Comparison of ENCODE assay signal across 12 cellular contexts in genomic region chr10:15211464-15211979, GRCh38. TPM values are rescaled to one million over a fixed set of nuclear protein-coding genes. Genes with fewer than 3 reads are reported as not detected.
DNase-seq lines count a peak whose midpoint lies in the region; ATAC-seq, FAIRE-seq and TF ChIP-seq lines count a peak whose summit lies in the region.
"Had no signal": no experiment of that assay in that cellular context is flagged by ENCODE, and none has a peak within 500 bp of the region (broad histone marks: within the 10 kb centered on the region; RNA-seq: fewer than 3 reads in every experiment).

No MANE protein-coding gene starts in this region.

- no peak overlapping the region for H3K9ac ChIP-seq in adipocyte (ENCODE audit: low read length)

- TF ChIP-seq POLR2A in H54 (IDR thresholded peaks at IDR 0.05; ENCODE audit: low read depth, low read length) = no peak

- peaks cover 9% of the 10 kb centered on the region for H3K36me3 Mint-ChIP-seq in glutamatergic neuron (ENCODE audit: unreplicated experiment)

- FAIRE-seq in H54 (lab: Jason Lieb, UNC) = peak; percentile 43

- H3K27ac Mint-ChIP-seq in glutamatergic neuron (ENCODE audit: unreplicated experiment) = peak overlapping the region; percentile 91
- H3K27ac Mint-ChIP-seq: dendritic cell treated with granulocyte-macrophage colony-stimulating factor and Interleukin-4, amounts not matched to agents 40 ng/mL and 50 ng/mL, for 4 days had no signal

- H3K4me3 ChIP-seq in AG10803 (ENCODE audit: low read length) = no peak overlapping the region
- H3K4me3 ChIP-seq in adipocyte (ENCODE audit: low read length) = no peak overlapping the region
- H3K4me3 ChIP-seq: heart left ventricle had no signal

- H3K27me3 Mint-ChIP-seq in glutamatergic neuron (ENCODE audit: unreplicated experiment) = peaks cover 5% of the 10 kb centered on the region

- no peaks in the 10 kb centered on the region for H3K9me3 ChIP-seq in adipocyte (ENCODE audit: control insufficient read depth, low read length)
- H3K9me3 ChIP-seq: heart left ventricle had no signal

- peaks cover 23% of the 10 kb centered on the region for H3K9me3 Mint-ChIP-seq in glutamatergic neuron (ENCODE audit: unreplicated experiment)
- H3K9me3 Mint-ChIP-seq: dendritic cell treated with granulocyte-macrophage colony-stimulating factor and Interleukin-4, amounts not matched to agents 40 ng/mL and 50 ng/mL, for 4 days had no signal

- TF ChIP-seq CTCF in AG10803 (conservative IDR thresholded peaks at IDR 0.05; ENCODE audit: low read length) = no peak
- TF ChIP-seq CTCF in glutamatergic neuron (IDR thresholded peaks at IDR 0.05; ENCODE audit: partially characterized antibody, unreplicated experiment) = peak; percentile 6

- H3K27me3 ChIP-seq in adipocyte (replicated peaks; ENCODE audit: control insufficient read depth, insufficient read depth, low read length) = no peaks in the 10 kb centered on the region
- H3K27me3 ChIP-seq: heart left ventricle had no signal

- ATAC-seq in Right ventricle myocardium superior (ENCODE audit: poor library complexity) = no peak

- H3K36me3 ChIP-seq in adipocyte (ENCODE audit: control insufficient read depth, insufficient read depth, low read length, severe bottlenecking) = peaks cover 18% of the 10 kb centered on the region

- H3K4me1 ChIP-seq in adipocyte (ENCODE audit: control insufficient read depth, insufficient read depth, low read length) = peaks cover 8% of the 10 kb centered on the region

- peak overlapping the region; percentile 77 for H3K4me3 Mint-ChIP-seq in glutamatergic neuron (ENCODE audit: unreplicated experiment)
- H3K4me3 Mint-ChIP-seq: dendritic cell treated with granulocyte-macrophage colony-stimulating factor and Interleukin-4, amounts not matched to agents 40 ng/mL and 50 ng/mL, for 4 days had no signal

- H3K4me1 Mint-ChIP-seq in glutamatergic neuron (ENCODE audit: low read depth, unreplicated experiment) = peaks cover 41% of the 10 kb centered on the region

- DNase-seq in AG10803 (ENCODE audit: low read depth) = peak; percentile 78
- peak; percentile 48 for DNase-seq in H54 (ENCODE audit: insufficient read length, low spot score)
- DNase-seq in adipocyte (ENCODE audit: low read depth) = peak; percentile 56
- DNase-seq in glutamatergic neuron = no peak
- no peak for DNase-seq in mucosa of gallbladder (ENCODE audit: low spot score)
- DNase-seq in NCI-H1092 (lab: John Stamatoyannopoulos, UW) = no peak
- DNase-seq in Right ventricle myocardium superior = no peak
- no peak for DNase-seq in NCI-H82 treated with DMSO at 0.1 percent for 48 hours (lab: John Stamatoyannopoulos, UW; ENCODE audit: unreplicated experiment)
- DNase-seq: DMS79; heart left ventricle; stimulated activated CD4-positive, alpha-beta T cell treated with anti-CD3 and anti-CD28 coated beads, Interleukin-4, amount 100 ng/mL, for 24 hours had no signal

- intact Hi-C loops in Right ventricle myocardium superior (cut with DNase I) = loop anchor here (5.0 kb wide), 1 partner anchor 161 kb away; the partner anchor contains the start of gene FAM171A1

RNA-seq across cellular contexts. Expression of gene NMT2, which starts 43.0 kb away (rescaled TPM):
- total RNA-seq in glutamatergic neuron (ENCODE audit: unreplicated experiment) = 33.4 TPM
- total RNA-seq in mucosa of gallbladder = 23.3 TPM
- total RNA-seq in Right ventricle myocardium superior = 14.6 TPM

Comparison
In these comparisons a context has a peak if more than half of its experiments do, and no peak if none do; other contexts are left out.
1. DNase-seq: peak in AG10803 (single experiment), H54 (single experiment) and adipocyte (single experiment); none in glutamatergic neuron (single experiment), mucosa of gallbladder (single experiment), NCI-H1092 (single experiment), Right ventricle myocardium superior (single experiment) and NCI-H82 treated with DMSO at 0.1 percent for 48 hours (single experiment).